ENCODE assay signal across 35 cellular contexts in genomic region chr5:138163721-138164120, GRCh38. TPM values are rescaled to one million over a fixed set of nuclear protein-coding genes. Genes with fewer than 3 reads are reported as not detected.
"Had no signal": no experiment of that assay in that cellular context is flagged by ENCODE, and none has a peak within 500 bp of the region (broad histone marks: within the 10 kb centered on the region; RNA-seq: fewer than 3 reads in every experiment).

No MANE protein-coding gene starts in this region.

- H3K27me3 ChIP-seq: adrenal gland, cardiac muscle cell had no signal

- H3K27ac ChIP-seq: adrenal gland, cardiac muscle cell, VCaP had no signal

- H3K9me3 ChIP-seq: adrenal gland had no signal

- H3K4me1 Mint-ChIP-seq: activated B cell treated with CpG ODN at 0.5 μM for 24 hours; activated CD4-positive, alpha-beta T cell treated with anti-CD3 and anti-CD28 coated beads, Interleukin-2, amount 10 ng/mL, durations not matched to agents 24 days and 14 days; activated T-helper 17 cell treated with anti-CD3 and anti-CD28 coated beads, Interleukin-2, amount 50 U/mL, for 72 hours; brain; central memory CD8-positive, alpha-beta T cell had no signal

- H3K4me3 Mint-ChIP-seq: activated B cell treated with CpG ODN at 0.5 μM for 24 hours; activated CD4-positive, alpha-beta memory T cell treated with anti-CD3 and anti-CD28 coated beads for 36 hours; activated CD4-positive, alpha-beta T cell treated with anti-CD3 and anti-CD28 coated beads, Interleukin-2, amount 10 ng/mL, durations not matched to agents 24 days and 14 days; activated CD8-positive, alpha-beta T cell treated with anti-CD3 and anti-CD28 coated beads for 36 hours; activated naive CD4-positive, alpha-beta T cell treated with anti-CD3 and anti-CD28 coated beads for 36 hours; activated naive CD8-positive, alpha-beta T cell treated with anti-CD3 and anti-CD28 coated beads for 36 hours; activated T-cell treated with anti-CD3 and anti-CD28 coated beads, Interleukin-2, amount 50 U/mL, for 24 hours; activated T-helper 1 cell treated with anti-CD3 and anti-CD28 coated beads, Interleukin-12 subunit alpha, Interleukin-12 subunit beta, Interleukin-2, Interleukin-4 antibody, amounts not matched to agents 30 ng/mL and 10 ng/mL and 1 ng/mL, durations not matched to agents 14 hours and 24 hours and 36 hours; activated T-helper 17 cell treated with anti-CD3 and anti-CD28 coated beads, Interleukin-2, amount 50 U/mL, for 72 hours; brain; central memory CD8-positive, alpha-beta T cell; T-helper 1 cell treated with Interleukin-12 subunit alpha and Interleukin-12 subunit beta and Interleukin-4 antibody, amounts not matched to agents 30 μg/mL and 1 μg/mL, for 36 hours; T-helper 2 cell treated with Interferon-gamma antibody and Interleukin-4, amounts not matched to agents 5 μg/mL and 100 μg/mL, for 36 hours had no signal

- H3K27ac Mint-ChIP-seq: activated B cell treated with CpG ODN at 0.5 μM for 24 hours; activated CD4-positive, alpha-beta memory T cell treated with anti-CD3 and anti-CD28 coated beads for 36 hours; activated CD4-positive, alpha-beta T cell treated with anti-CD3 and anti-CD28 coated beads, Interleukin-2, amount 10 ng/mL, durations not matched to agents 24 days and 14 days; activated CD8-positive, alpha-beta T cell treated with anti-CD3 and anti-CD28 coated beads for 36 hours; activated naive CD4-positive, alpha-beta T cell treated with anti-CD3 and anti-CD28 coated beads for 36 hours; activated naive CD8-positive, alpha-beta T cell treated with anti-CD3 and anti-CD28 coated beads for 36 hours; activated T-helper 1 cell treated with anti-CD3 and anti-CD28 coated beads, Interleukin-12 subunit alpha, Interleukin-12 subunit beta, Interleukin-2, Interleukin-4 antibody, amounts not matched to agents 30 ng/mL and 10 ng/mL and 1 ng/mL, durations not matched to agents 14 hours and 24 hours and 36 hours; activated T-helper 17 cell treated with anti-CD3 and anti-CD28 coated beads, Interleukin-2, amount 50 U/mL, for 72 hours; brain; T-helper 1 cell treated with Interleukin-12 subunit alpha and Interleukin-12 subunit beta and Interleukin-4 antibody, amounts not matched to agents 30 μg/mL and 1 μg/mL, for 36 hours; T-helper 2 cell treated with Interferon-gamma antibody and Interleukin-4, amounts not matched to agents 5 μg/mL and 100 μg/mL, for 36 hours had no signal

- H3K9me3 Mint-ChIP-seq: activated B cell treated with CpG ODN at 0.5 μM for 24 hours; activated CD4-positive, alpha-beta memory T cell treated with anti-CD3 and anti-CD28 coated beads for 36 hours; activated CD4-positive, alpha-beta T cell treated with anti-CD3 and anti-CD28 coated beads, Interleukin-2, amount 10 ng/mL, durations not matched to agents 24 days and 14 days; activated CD8-positive, alpha-beta T cell treated with anti-CD3 and anti-CD28 coated beads for 36 hours; activated naive CD4-positive, alpha-beta T cell treated with anti-CD3 and anti-CD28 coated beads for 36 hours; activated naive CD4-positive, alpha-beta T cell treated with anti-CD3 and anti-CD28 coated beads, Interleukin-2, amount 50 U/mL, for 72 hours; activated naive CD8-positive, alpha-beta T cell treated with anti-CD3 and anti-CD28 coated beads for 36 hours; activated T-cell treated with anti-CD3 and anti-CD28 coated beads, Interleukin-2, amount 50 U/mL, for 24 hours; activated T-helper 1 cell treated with anti-CD3 and anti-CD28 coated beads, Interleukin-12 subunit alpha, Interleukin-12 subunit beta, Interleukin-2, Interleukin-4 antibody, amounts not matched to agents 30 ng/mL and 10 ng/mL and 1 ng/mL, durations not matched to agents 14 hours and 24 hours and 36 hours; activated T-helper 17 cell treated with anti-CD3 and anti-CD28 coated beads, Interleukin-2, amount 50 U/mL, for 72 hours; brain; central memory CD8-positive, alpha-beta T cell; T-helper 1 cell treated with Interleukin-12 subunit alpha and Interleukin-12 subunit beta and Interleukin-4 antibody, amounts not matched to agents 30 μg/mL and 1 μg/mL, for 36 hours; T-helper 2 cell treated with Interferon-gamma antibody and Interleukin-4, amounts not matched to agents 5 μg/mL and 100 μg/mL, for 36 hours had no signal

- ATAC-seq: activated CD8-positive, alpha-beta T cell treated with anti-CD3 and anti-CD28 coated beads for 36 hours; activated naive CD4-positive, alpha-beta T cell treated with anti-CD3 and anti-CD28 coated beads, Interleukin-2, amount 50 U/mL, for 72 hours; activated T-helper 17 cell treated with anti-CD3 and anti-CD28 coated beads, Interleukin-2, amount 50 U/mL, for 72 hours had no signal

- DNase-seq: activated B cell treated with CpG ODN at 0.5 μM for 24 hours; activated CD4-positive, alpha-beta memory T cell treated with anti-CD3 and anti-CD28 coated beads for 36 hours; activated CD4-positive, alpha-beta T cell treated with anti-CD3 and anti-CD28 coated beads for 4 hours; activated CD4-positive, alpha-beta T cell treated with anti-CD3 and anti-CD28 coated beads, Interleukin-2, amount 10 ng/mL, durations not matched to agents 24 days and 14 days; activated CD4-positive, alpha-beta T cell treated with anti-CD3 and anti-CD28 coated beads, Interleukin-2, amount 50 U/mL, for 1 hour; activated CD4-positive, alpha-beta T cell treated with anti-CD3 and anti-CD28 coated beads, Interleukin-2, amount 50 U/mL, for 4 hours; activated CD4-positive, CD25-positive, alpha-beta regulatory T cell treated with anti-CD3 and anti-CD28 coated beads, Interleukin-2, amount 50 U/mL, for 72 hours; activated CD8-positive, alpha-beta memory T cell treated with anti-CD3 and anti-CD28 coated beads, Interleukin-2, amount 50 U/mL, for 4 hours; activated CD8-positive, alpha-beta T cell treated with anti-CD3 and anti-CD28 coated beads for 36 hours; activated effector memory CD4-positive, alpha-beta T cell treated with anti-CD3 and anti-CD28 coated beads, Interleukin-2, amount 50 U/mL, for 16 hours; activated gamma-delta T cell treated with Interleukin-2 at 50 U/mL for 16 hours; activated naive CD4-positive, alpha-beta T cell; activated naive CD4-positive, alpha-beta T cell treated with anti-CD3 and anti-CD28 coated beads for 36 hours; activated naive CD4-positive, alpha-beta T cell treated with anti-CD3 and anti-CD28 coated beads, Interleukin-2, amount 50 U/mL, for 16 hours; activated naive CD8-positive, alpha-beta T cell treated with anti-CD3 and anti-CD28 coated beads for 36 hours; activated T-cell treated with anti-CD3 and anti-CD28 coated beads, Interleukin-2, amount 50 U/mL, for 24 hours; activated T-cell treated with anti-CD3 and anti-CD28 coated beads, Interleukin-2, amount 50 U/mL, for 48 hours; adrenal gland; amniotic stem cell; aorta; caudate nucleus; cerebellar nuclear complex; T-helper 1 cell; T-helper 2 cell; T-helper 9 cell had no signal

- H3K4me3 ChIP-seq: adrenal gland, cardiac muscle cell had no signal

- H3K27me3 Mint-ChIP-seq: activated B cell treated with CpG ODN at 0.5 μM for 24 hours; activated CD4-positive, alpha-beta memory T cell treated with anti-CD3 and anti-CD28 coated beads for 36 hours; activated CD4-positive, alpha-beta T cell treated with anti-CD3 and anti-CD28 coated beads, Interleukin-2, amount 10 ng/mL, durations not matched to agents 24 days and 14 days; activated CD8-positive, alpha-beta T cell treated with anti-CD3 and anti-CD28 coated beads for 36 hours; activated naive CD8-positive, alpha-beta T cell treated with anti-CD3 and anti-CD28 coated beads for 36 hours; activated T-cell treated with anti-CD3 and anti-CD28 coated beads, Interleukin-2, amount 50 U/mL, for 24 hours; activated T-helper 17 cell treated with anti-CD3 and anti-CD28 coated beads, Interleukin-2, amount 50 U/mL, for 72 hours; brain; central memory CD8-positive, alpha-beta T cell had no signal

- H3K4me1 ChIP-seq: adrenal gland had no signal

RNA-seq across cellular contexts. Expression of gene NME5, which starts 24.5 kb away (rescaled TPM):
- total RNA-seq: activated B cell treated with CpG ODN at 0.5 μM for 24 hours; activated CD4-positive, alpha-beta memory T cell treated with anti-CD3 and anti-CD28 coated beads for 36 hours; activated CD4-positive, alpha-beta T cell treated with anti-CD3 and anti-CD28 coated beads, Interleukin-2, amount 10 ng/mL, durations not matched to agents 24 days and 14 days; activated CD8-positive, alpha-beta memory T cell treated with anti-CD3 and anti-CD28 coated beads for 36 hours; activated CD8-positive, alpha-beta T cell treated with anti-CD3 and anti-CD28 coated beads for 36 hours; activated naive CD4-positive, alpha-beta T cell treated with anti-CD3 and anti-CD28 coated beads for 36 hours; activated naive CD4-positive, alpha-beta T cell treated with anti-CD3 and anti-CD28 coated beads, Interleukin-2, amount 50 U/mL, for 72 hours; activated naive CD8-positive, alpha-beta T cell treated with anti-CD3 and anti-CD28 coated beads for 36 hours; activated T-helper 1 cell treated with anti-CD3 and anti-CD28 coated beads, Interleukin-12 subunit alpha, Interleukin-12 subunit beta, Interleukin-2, Interleukin-4 antibody, amounts not matched to agents 30 ng/mL and 10 ng/mL and 1 ng/mL, durations not matched to agents 14 hours and 24 hours and 36 hours; activated T-helper 17 cell treated with anti-CD3 and anti-CD28 coated beads, Interleukin-2, amount 50 U/mL, for 72 hours had no signal
